8 cellular contexts compared by ENCODE assay signal in the genomic region with DNA sequence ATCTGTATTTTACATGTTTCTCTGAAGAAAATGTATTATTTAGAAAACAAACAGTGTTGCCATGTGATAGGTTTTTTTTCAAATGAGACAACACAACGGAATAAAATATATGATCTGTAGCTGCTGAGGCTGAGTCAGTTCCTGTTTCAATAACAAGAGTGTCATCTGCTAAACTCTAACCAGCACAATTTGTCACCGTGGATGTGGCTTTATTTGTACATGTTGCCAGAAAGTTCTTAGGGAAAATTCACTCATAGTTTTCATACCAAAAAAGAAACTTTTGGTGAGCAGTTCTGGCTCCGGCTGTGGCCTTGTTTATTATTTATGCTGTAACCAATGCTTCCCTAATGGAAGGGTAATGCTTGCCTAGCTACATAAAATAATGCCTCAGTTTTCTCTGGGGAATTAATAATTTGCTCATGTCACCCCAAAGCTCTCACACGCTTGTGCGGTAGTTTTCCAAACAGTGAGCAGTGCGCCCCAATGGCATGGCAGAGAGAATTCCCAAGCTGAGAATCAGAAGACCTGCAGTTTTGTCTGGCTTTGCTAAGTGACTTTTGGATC. TPM values are rescaled to one million over a fixed set of nuclear protein-coding genes. Genes with fewer than 3 reads are reported as not detected.
DNase-seq lines count a peak whose midpoint lies in the region; ATAC-seq and TF ChIP-seq lines count a peak whose summit lies in the region.

No MANE protein-coding gene starts in this region.

- CTCF ChIA-PET in T-cell (lab: Charles Lee): interaction anchor here in 1 of 2 donors (0.9 kb wide), 2 partner anchors 22 to 68 kb away, joined by 3 read pairs; no protein-coding TSS in a partner anchor

- H3K9me3 Mint-ChIP-seq in T-cell: no peaks in the 10 kb centered on the region
- no peaks in the 10 kb centered on the region for H3K9me3 Mint-ChIP-seq in naive thymus-derived CD8-positive, alpha-beta T cell

- TF ChIP-seq CTCF in heart right ventricle (IDR thresholded peaks at IDR 0.05): no peak
- no peak for TF ChIP-seq CTCF in coronary artery (IDR thresholded peaks at IDR 0.05)

- intact Hi-C loops in heart right ventricle (cut with DNase I) (loop anchor here in 4 of 10 donors (5.0 to 10.0 kb wide), 5 partner anchors 97 to 707 kb away; no protein-coding TSS in a partner anchor), Right ventricle myocardium superior (cut with DNase I) (no loop called here)

- no peaks in the 10 kb centered on the region for H3K27me3 Mint-ChIP-seq in T-cell
- no peaks in the 10 kb centered on the region for H3K27me3 Mint-ChIP-seq in naive thymus-derived CD8-positive, alpha-beta T cell

- POLR2A ChIA-PET in T-cell (lab: Charles Lee): interaction anchor here (0.6 to 8.8 kb wide), 11 partner anchors 21 to 327 kb away, joined by 3 to 240 read pairs (median 6); a partner anchor contains a TSS
- POLR2A ChIA-PET in naive thymus-derived CD8-positive, alpha-beta T cell (lab: Charles Lee): interaction anchor here (0.8 to 8.7 kb wide), 3 partner anchors 16 to 31 kb away, joined by 3 to 222 read pairs (median 3); a partner anchor contains a TSS

- H3K27me3 ChIP-seq in heart right ventricle: no peaks in the 10 kb centered on the region

- ATAC-seq in heart right ventricle (peak in 6 of 8 donors; percentile 7 to 38 (median 24)), Right ventricle myocardium superior (ENCODE audit: poor library complexity) (no peak), HG03432 (IDR thresholded peaks at IDR 0.05; ENCODE audit: unreplicated experiment) (peak; percentile 52), T-cell (replicated peaks in 1 of 4) (peak; percentile 70 to 80 (median 73))
- ATAC-seq in naive thymus-derived CD8-positive, alpha-beta T cell: peak; percentile 69 to 83

- no peaks in the 10 kb centered on the region for H3K9me3 ChIP-seq in heart right ventricle

- H3K4me1 Mint-ChIP-seq in T-cell: peaks cover 10 to 75% (median 65%) of the 10 kb centered on the region in 3 donors
- H3K4me1 Mint-ChIP-seq in naive thymus-derived CD8-positive, alpha-beta T cell: peaks cover 13 to 74% (median 51%) of the 10 kb centered on the region in 4 donors

- no peaks in the 10 kb centered on the region for H3K36me3 Mint-ChIP-seq in T-cell
- no peaks in the 10 kb centered on the region for H3K36me3 Mint-ChIP-seq in naive thymus-derived CD8-positive, alpha-beta T cell

- H3K4me3 Mint-ChIP-seq in T-cell: peak overlapping the region; percentile 39 to 75 (median 70)
- H3K4me3 Mint-ChIP-seq in naive thymus-derived CD8-positive, alpha-beta T cell: peak overlapping the region in 9 of 10 donors; percentile 12 to 75 (median 64)

- H3K4me3 ChIP-seq in heart right ventricle (peak overlapping the region in 6 of 10 donors; percentile 1 to 25 (median 8)), coronary artery (peak overlapping the region; percentile 42)

- H3K27ac ChIP-seq in heart right ventricle (peak overlapping the region; percentile 51 to 95 (median 89)), coronary artery (peak overlapping the region; percentile 49 to 91)

- DNase-seq in heart right ventricle (peak in 1 of 2 donors; percentile 23), Right ventricle myocardium superior (no peak), T-cell (peak in 30 of 34 experiments; percentile 25 to 76 (median 56)), coronary artery (ENCODE audit: low spot score) (no peak), iPS-NIHi7 (ENCODE audit: extremely low spot score) (no peak), cortex of kidney (lab: John Stamatoyannopoulos, UW) (no peak)
- peak in 9 of 10 donors; percentile 44 to 87 (median 66) for DNase-seq in naive thymus-derived CD8-positive, alpha-beta T cell

- H3K4me1 ChIP-seq in heart right ventricle: peaks cover 10 to 83% (median 66%) of the 10 kb centered on the region in 9 donors

- H3K27ac Mint-ChIP-seq in T-cell: no peak overlapping the region
- peak overlapping the region in 8 of 10 donors; percentile 84 to 99 (median 97) for H3K27ac Mint-ChIP-seq in naive thymus-derived CD8-positive, alpha-beta T cell

- no peaks in the 10 kb centered on the region for H3K36me3 ChIP-seq in heart right ventricle

- WGBS in heart right ventricle, 2 donors: 37 to 44% methylated on average over 6 of the region's 6 CpGs

RNA-seq across cellular contexts. Expression of a gene that starts 20.3 kb away (rescaled TPM):
- 10 to 100 TPM; 40.4 to 90.5 (median 56.6) TPM for total RNA-seq in heart right ventricle
- polyA plus RNA-seq in heart right ventricle: 10 to 100 TPM; 22.1 to 34.1 TPM
- total RNA-seq in Right ventricle myocardium superior: 60.2 TPM
- total RNA-seq in T-cell: 1,000 to 10,000 TPM in 1 of 5 donors, 100 to 1,000 TPM in 4; 285 to 1,180 (median 400) TPM
- 100 to 1,000 TPM; 147 to 155 TPM for total RNA-seq in naive thymus-derived CD8-positive, alpha-beta T cell
- 100 to 1,000 TPM; 106 to 294 (median 115) TPM for polyA plus RNA-seq in naive thymus-derived CD8-positive, alpha-beta T cell

Comparison
In these comparisons a context has a peak if more than half of its experiments do, and no peak if none do; other contexts are left out.
1. DNase-seq: peak in T-cell (30 of 34) and naive thymus-derived CD8-positive, alpha-beta T cell (9 of 10); none in Right ventricle myocardium superior (single experiment), coronary artery (single experiment), iPS-NIHi7 (single experiment) and cortex of kidney (single experiment).
2. H3K27ac Mint-ChIP-seq: peak in naive thymus-derived CD8-positive, alpha-beta T cell (8 of 10); none in T-cell (0 of 2).